In genomic region chr3:129026728-129027543, GRCh38 we compare ENCODE assay signal across 1 cellular context.
TF ChIP-seq lines count a peak whose summit lies in the region.

No MANE protein-coding gene starts in this region.

TF ChIP-seq in K562, 482 proteins besides CTCF, POLR2A, EP300 and RAD21 (continued from another document and continues in another):
- TF ChIP-seq MIER1 (IDR thresholded peaks at IDR 0.05; ENCODE audit: low read depth) (no peak), DPF2 (IDR thresholded peaks at IDR 0.05) (no peak), SMARCB1 (IDR thresholded peaks at IDR 0.05; ENCODE audit: insufficient read length, low read depth) (no peak), ZNF586 (CRISPR knock-in tag; conservative IDR thresholded peaks at IDR 0.05) (no peak), ZNF124 (CRISPR knock-in tag; IDR thresholded peaks at IDR 0.05) (no peak), POLR2H (tag; IDR thresholded peaks at IDR 0.05; ENCODE audit: low read depth) (no peak), ZNF197 (CRISPR knock-in tag; IDR thresholded peaks at IDR 0.05; ENCODE audit: low read depth) (no peak), TBP (optimal IDR thresholded peaks at IDR 0.05; ENCODE audit: low read depth, low read length) (peak; percentile 60), BRF1 (IDR thresholded peaks at IDR 0.05; ENCODE audit: borderline replicate concordance, extremely low read depth, insufficient read length) (no peak), NCOA1 (IDR thresholded peaks at IDR 0.05; ENCODE audit: low read depth) (no peak), KLF10 (CRISPR knock-in tag; IDR thresholded peaks at IDR 0.05) (no peak), CREB5 (CRISPR knock-in tag; IDR thresholded peaks at IDR 0.05) (no peak), HDAC6 (IDR thresholded peaks at IDR 0.05; ENCODE audit: low read depth, low read length) (no peak), BRF2 (IDR thresholded peaks at IDR 0.05; ENCODE audit: borderline replicate concordance, insufficient read depth, insufficient read length) (no peak), ZNF780A (CRISPR knock-in tag; IDR thresholded peaks at IDR 0.05) (no peak), FOXK2 (conservative IDR thresholded peaks at IDR 0.05 in 1 of 2, IDR thresholded peaks at IDR 0.05 in 1 of 2; ENCODE audit: low read depth in 2 of 2) (0 out of 4 replicates have a peak, but pooled peaks of 1 of the 2 experiments have one; percentile 12), DIDO1 (tag; IDR thresholded peaks at IDR 0.05; ENCODE audit: low read depth) (no peak), WHSC1 (IDR thresholded peaks at IDR 0.05; ENCODE audit: low read length) (no peak), ZNF830 (CRISPR knock-in tag; IDR thresholded peaks at IDR 0.05) (0 out of 2 replicates have a peak, but pooled peaks have one; percentile 32), ILK (tag; IDR thresholded peaks at IDR 0.05; ENCODE audit: borderline replicate concordance, low read depth) (no peak), RBBP5 (IDR thresholded peaks at IDR 0.05; ENCODE audit: borderline replicate concordance, insufficient read depth, low read length, poor library complexity, severe bottlenecking) (no peak), JUN (IDR thresholded peaks at IDR 0.05; ENCODE audit: borderline replicate concordance, low read depth, low read length) (no peak), JUN (CRISPR knock-in tag; IDR thresholded peaks at IDR 0.05; ENCODE audit: borderline replicate concordance) (no peak), SP2 (IDR thresholded peaks at IDR 0.05; ENCODE audit: extremely low read depth, low read depth, low read length, poor library complexity, severe bottlenecking) (peak; percentile 27), NFYB (IDR thresholded peaks at IDR 0.05; ENCODE audit: extremely low read depth, insufficient read length) (peak; percentile 71), RHOXF2B (CRISPR knock-in tag; conservative IDR thresholded peaks at IDR 0.05) (no peak), TCF3 (CRISPR knock-in tag; IDR thresholded peaks at IDR 0.05) (no peak), RCOR1 (IDR thresholded peaks at IDR 0.05; ENCODE audit: borderline replicate concordance in 1 of 2, low read depth in 2 of 2, low read length in 2 of 2) (0 out of 4 replicates have a peak, but pooled peaks of 1 of the 2 experiments have one; percentile 5), PRPF4 (IDR thresholded peaks at IDR 0.05; ENCODE audit: insufficient read depth, low read depth, low read length, poor library complexity, severe bottlenecking) (no peak), ASH1L (IDR thresholded peaks at IDR 0.05; ENCODE audit: borderline replicate concordance, low read depth, partially characterized antibody) (no peak)
- TF ChIP-seq, protein P1, sequence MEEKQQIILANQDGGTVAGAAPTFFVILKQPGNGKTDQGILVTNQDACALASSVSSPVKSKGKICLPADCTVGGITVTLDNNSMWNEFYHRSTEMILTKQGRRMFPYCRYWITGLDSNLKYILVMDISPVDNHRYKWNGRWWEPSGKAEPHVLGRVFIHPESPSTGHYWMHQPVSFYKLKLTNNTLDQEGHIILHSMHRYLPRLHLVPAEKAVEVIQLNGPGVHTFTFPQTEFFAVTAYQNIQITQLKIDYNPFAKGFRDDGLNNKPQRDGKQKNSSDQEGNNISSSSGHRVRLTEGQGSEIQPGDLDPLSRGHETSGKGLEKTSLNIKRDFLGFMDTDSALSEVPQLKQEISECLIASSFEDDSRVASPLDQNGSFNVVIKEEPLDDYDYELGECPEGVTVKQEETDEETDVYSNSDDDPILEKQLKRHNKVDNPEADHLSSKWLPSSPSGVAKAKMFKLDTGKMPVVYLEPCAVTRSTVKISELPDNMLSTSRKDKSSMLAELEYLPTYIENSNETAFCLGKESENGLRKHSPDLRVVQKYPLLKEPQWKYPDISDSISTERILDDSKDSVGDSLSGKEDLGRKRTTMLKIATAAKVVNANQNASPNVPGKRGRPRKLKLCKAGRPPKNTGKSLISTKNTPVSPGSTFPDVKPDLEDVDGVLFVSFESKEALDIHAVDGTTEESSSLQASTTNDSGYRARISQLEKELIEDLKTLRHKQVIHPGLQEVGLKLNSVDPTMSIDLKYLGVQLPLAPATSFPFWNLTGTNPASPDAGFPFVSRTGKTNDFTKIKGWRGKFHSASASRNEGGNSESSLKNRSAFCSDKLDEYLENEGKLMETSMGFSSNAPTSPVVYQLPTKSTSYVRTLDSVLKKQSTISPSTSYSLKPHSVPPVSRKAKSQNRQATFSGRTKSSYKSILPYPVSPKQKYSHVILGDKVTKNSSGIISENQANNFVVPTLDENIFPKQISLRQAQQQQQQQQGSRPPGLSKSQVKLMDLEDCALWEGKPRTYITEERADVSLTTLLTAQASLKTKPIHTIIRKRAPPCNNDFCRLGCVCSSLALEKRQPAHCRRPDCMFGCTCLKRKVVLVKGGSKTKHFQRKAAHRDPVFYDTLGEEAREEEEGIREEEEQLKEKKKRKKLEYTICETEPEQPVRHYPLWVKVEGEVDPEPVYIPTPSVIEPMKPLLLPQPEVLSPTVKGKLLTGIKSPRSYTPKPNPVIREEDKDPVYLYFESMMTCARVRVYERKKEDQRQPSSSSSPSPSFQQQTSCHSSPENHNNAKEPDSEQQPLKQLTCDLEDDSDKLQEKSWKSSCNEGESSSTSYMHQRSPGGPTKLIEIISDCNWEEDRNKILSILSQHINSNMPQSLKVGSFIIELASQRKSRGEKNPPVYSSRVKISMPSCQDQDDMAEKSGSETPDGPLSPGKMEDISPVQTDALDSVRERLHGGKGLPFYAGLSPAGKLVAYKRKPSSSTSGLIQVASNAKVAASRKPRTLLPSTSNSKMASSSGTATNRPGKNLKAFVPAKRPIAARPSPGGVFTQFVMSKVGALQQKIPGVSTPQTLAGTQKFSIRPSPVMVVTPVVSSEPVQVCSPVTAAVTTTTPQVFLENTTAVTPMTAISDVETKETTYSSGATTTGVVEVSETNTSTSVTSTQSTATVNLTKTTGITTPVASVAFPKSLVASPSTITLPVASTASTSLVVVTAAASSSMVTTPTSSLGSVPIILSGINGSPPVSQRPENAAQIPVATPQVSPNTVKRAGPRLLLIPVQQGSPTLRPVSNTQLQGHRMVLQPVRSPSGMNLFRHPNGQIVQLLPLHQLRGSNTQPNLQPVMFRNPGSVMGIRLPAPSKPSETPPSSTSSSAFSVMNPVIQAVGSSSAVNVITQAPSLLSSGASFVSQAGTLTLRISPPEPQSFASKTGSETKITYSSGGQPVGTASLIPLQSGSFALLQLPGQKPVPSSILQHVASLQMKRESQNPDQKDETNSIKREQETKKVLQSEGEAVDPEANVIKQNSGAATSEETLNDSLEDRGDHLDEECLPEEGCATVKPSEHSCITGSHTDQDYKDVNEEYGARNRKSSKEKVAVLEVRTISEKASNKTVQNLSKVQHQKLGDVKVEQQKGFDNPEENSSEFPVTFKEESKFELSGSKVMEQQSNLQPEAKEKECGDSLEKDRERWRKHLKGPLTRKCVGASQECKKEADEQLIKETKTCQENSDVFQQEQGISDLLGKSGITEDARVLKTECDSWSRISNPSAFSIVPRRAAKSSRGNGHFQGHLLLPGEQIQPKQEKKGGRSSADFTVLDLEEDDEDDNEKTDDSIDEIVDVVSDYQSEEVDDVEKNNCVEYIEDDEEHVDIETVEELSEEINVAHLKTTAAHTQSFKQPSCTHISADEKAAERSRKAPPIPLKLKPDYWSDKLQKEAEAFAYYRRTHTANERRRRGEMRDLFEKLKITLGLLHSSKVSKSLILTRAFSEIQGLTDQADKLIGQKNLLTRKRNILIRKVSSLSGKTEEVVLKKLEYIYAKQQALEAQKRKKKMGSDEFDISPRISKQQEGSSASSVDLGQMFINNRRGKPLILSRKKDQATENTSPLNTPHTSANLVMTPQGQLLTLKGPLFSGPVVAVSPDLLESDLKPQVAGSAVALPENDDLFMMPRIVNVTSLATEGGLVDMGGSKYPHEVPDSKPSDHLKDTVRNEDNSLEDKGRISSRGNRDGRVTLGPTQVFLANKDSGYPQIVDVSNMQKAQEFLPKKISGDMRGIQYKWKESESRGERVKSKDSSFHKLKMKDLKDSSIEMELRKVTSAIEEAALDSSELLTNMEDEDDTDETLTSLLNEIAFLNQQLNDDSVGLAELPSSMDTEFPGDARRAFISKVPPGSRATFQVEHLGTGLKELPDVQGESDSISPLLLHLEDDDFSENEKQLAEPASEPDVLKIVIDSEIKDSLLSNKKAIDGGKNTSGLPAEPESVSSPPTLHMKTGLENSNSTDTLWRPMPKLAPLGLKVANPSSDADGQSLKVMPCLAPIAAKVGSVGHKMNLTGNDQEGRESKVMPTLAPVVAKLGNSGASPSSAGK (IDR thresholded peaks at IDR 0.05), result peak; percentile 97
- TF ChIP-seq, protein P2, sequence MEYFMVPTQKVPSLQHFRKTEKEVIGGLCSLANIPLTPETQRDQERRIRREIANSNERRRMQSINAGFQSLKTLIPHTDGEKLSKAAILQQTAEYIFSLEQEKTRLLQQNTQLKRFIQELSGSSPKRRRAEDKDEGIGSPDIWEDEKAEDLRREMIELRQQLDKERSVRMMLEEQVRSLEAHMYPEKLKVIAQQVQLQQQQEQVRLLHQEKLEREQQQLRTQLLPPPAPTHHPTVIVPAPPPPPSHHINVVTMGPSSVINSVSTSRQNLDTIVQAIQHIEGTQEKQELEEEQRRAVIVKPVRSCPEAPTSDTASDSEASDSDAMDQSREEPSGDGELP (CRISPR knock-in tag; IDR thresholded peaks at IDR 0.05; ENCODE audit: borderline replicate concordance), result peak; percentile 56; the same call in 1 of the 2 replicates
- TF ChIP-seq, protein P3, sequence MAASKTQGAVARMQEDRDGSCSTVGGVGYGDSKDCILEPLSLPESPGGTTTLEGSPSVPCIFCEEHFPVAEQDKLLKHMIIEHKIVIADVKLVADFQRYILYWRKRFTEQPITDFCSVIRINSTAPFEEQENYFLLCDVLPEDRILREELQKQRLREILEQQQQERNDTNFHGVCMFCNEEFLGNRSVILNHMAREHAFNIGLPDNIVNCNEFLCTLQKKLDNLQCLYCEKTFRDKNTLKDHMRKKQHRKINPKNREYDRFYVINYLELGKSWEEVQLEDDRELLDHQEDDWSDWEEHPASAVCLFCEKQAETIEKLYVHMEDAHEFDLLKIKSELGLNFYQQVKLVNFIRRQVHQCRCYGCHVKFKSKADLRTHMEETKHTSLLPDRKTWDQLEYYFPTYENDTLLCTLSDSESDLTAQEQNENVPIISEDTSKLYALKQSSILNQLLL (CRISPR knock-in tag; IDR thresholded peaks at IDR 0.05; ENCODE audit: borderline replicate concordance), result no peak
- TF ChIP-seq, protein P4, sequence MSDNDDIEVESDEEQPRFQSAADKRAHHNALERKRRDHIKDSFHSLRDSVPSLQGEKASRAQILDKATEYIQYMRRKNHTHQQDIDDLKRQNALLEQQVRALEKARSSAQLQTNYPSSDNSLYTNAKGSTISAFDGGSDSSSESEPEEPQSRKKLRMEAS (CRISPR knock-in tag; IDR thresholded peaks at IDR 0.05), result peak; percentile 85
- TF ChIP-seq, protein P5, sequence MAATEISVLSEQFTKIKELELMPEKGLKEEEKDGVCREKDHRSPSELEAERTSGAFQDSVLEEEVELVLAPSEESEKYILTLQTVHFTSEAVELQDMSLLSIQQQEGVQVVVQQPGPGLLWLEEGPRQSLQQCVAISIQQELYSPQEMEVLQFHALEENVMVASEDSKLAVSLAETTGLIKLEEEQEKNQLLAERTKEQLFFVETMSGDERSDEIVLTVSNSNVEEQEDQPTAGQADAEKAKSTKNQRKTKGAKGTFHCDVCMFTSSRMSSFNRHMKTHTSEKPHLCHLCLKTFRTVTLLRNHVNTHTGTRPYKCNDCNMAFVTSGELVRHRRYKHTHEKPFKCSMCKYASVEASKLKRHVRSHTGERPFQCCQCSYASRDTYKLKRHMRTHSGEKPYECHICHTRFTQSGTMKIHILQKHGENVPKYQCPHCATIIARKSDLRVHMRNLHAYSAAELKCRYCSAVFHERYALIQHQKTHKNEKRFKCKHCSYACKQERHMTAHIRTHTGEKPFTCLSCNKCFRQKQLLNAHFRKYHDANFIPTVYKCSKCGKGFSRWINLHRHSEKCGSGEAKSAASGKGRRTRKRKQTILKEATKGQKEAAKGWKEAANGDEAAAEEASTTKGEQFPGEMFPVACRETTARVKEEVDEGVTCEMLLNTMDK (IDR thresholded peaks at IDR 0.05; ENCODE audit: borderline replicate concordance, insufficient read depth, low read depth, low read length, poor library complexity, severe bottlenecking), result peak; percentile 51
- TF ChIP-seq, protein P6, sequence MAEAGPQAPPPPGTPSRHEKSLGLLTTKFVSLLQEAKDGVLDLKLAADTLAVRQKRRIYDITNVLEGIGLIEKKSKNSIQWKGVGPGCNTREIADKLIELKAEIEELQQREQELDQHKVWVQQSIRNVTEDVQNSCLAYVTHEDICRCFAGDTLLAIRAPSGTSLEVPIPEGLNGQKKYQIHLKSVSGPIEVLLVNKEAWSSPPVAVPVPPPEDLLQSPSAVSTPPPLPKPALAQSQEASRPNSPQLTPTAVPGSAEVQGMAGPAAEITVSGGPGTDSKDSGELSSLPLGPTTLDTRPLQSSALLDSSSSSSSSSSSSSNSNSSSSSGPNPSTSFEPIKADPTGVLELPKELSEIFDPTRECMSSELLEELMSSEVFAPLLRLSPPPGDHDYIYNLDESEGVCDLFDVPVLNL (CRISPR knock-in tag; IDR thresholded peaks at IDR 0.05; ENCODE audit: low read depth), result no peak
- TF ChIP-seq, protein P7, sequence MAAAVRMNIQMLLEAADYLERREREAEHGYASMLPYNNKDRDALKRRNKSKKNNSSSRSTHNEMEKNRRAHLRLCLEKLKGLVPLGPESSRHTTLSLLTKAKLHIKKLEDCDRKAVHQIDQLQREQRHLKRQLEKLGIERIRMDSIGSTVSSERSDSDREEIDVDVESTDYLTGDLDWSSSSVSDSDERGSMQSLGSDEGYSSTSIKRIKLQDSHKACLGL (CRISPR knock-in tag; IDR thresholded peaks at IDR 0.05; ENCODE audit: borderline replicate concordance, poor library complexity, severe bottlenecking), result no peak
- TF ChIP-seq, protein P8, sequence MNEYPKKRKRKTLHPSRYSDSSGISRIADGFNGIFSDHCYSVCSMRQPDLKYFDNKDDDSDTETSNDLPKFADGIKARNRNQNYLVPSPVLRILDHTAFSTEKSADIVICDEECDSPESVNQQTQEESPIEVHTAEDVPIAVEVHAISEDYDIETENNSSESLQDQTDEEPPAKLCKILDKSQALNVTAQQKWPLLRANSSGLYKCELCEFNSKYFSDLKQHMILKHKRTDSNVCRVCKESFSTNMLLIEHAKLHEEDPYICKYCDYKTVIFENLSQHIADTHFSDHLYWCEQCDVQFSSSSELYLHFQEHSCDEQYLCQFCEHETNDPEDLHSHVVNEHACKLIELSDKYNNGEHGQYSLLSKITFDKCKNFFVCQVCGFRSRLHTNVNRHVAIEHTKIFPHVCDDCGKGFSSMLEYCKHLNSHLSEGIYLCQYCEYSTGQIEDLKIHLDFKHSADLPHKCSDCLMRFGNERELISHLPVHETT (CRISPR knock-in tag; conservative IDR thresholded peaks at IDR 0.05 in 1 of 2, IDR thresholded peaks at IDR 0.05 in 1 of 2), result no peak
